ENCODE assay signal across 23 cellular contexts in genomic region chr4:31246856-31247255, GRCh38.
"Had no signal": no experiment of that assay in that cellular context is flagged by ENCODE, and none has a peak within 500 bp of the region (broad histone marks: within the 10 kb centered on the region; RNA-seq: fewer than 3 reads in every experiment).

No MANE protein-coding gene starts in this region.

- H3K4me1 ChIP-seq: colonic mucosa, parathyroid adenoma, vagina had no signal

- H3K9ac ChIP-seq: parathyroid adenoma had no signal

- H3K27ac Mint-ChIP-seq: activated B cell treated with CpG ODN at 0.5 μM for 24 hours; activated CD4-positive, alpha-beta T cell treated with anti-CD3 and anti-CD28 coated beads for 36 hours; activated naive CD8-positive, alpha-beta T cell treated with anti-CD3 and anti-CD28 coated beads for 36 hours; nephron; stimulated activated memory B cell treated with anti-CD40 and anti-IgM and Interleukin-4, amounts not matched to agents 10 μg/mL and 1 μg/mL and 100 μg/mL, for 72 hours; T-helper 1 cell treated with Interleukin-12 subunit alpha and Interleukin-12 subunit beta and Interleukin-4 antibody, amounts not matched to agents 30 μg/mL and 1 μg/mL, for 36 hours had no signal

- H3K36me3 Mint-ChIP-seq: activated naive CD8-positive, alpha-beta T cell treated with anti-CD3 and anti-CD28 coated beads for 36 hours; stimulated activated memory B cell treated with anti-CD40 and anti-IgM and Interleukin-4, amounts not matched to agents 10 μg/mL and 1 μg/mL and 100 μg/mL, for 72 hours had no signal

- H3K4me3 ChIP-seq: colonic mucosa, vagina had no signal

- ATAC-seq: activated CD4-positive, alpha-beta T cell treated with anti-CD3 and anti-CD28 coated beads for 36 hours; left ventricle myocardium superior; sciatic nerve; stimulated activated memory B cell treated with anti-CD40 and anti-IgM and Interleukin-4, amounts not matched to agents 10 μg/mL and 1 μg/mL and 100 μg/mL, for 72 hours had no signal

- H3K36me3 ChIP-seq: colonic mucosa, vagina had no signal

- H3K27me3 Mint-ChIP-seq: activated B cell treated with CpG ODN at 0.5 μM for 24 hours; activated CD4-positive, alpha-beta T cell treated with anti-CD3 and anti-CD28 coated beads for 36 hours; activated naive CD8-positive, alpha-beta T cell treated with anti-CD3 and anti-CD28 coated beads for 36 hours; central memory CD8-positive, alpha-beta T cell; stimulated activated memory B cell treated with anti-CD40 and anti-IgM and Interleukin-4, amounts not matched to agents 10 μg/mL and 1 μg/mL and 100 μg/mL, for 72 hours had no signal

- H3K4me3 Mint-ChIP-seq: activated B cell treated with CpG ODN at 0.5 μM for 24 hours; activated CD4-positive, alpha-beta T cell treated with anti-CD3 and anti-CD28 coated beads for 36 hours; activated naive CD8-positive, alpha-beta T cell treated with anti-CD3 and anti-CD28 coated beads for 36 hours; central memory CD8-positive, alpha-beta T cell; nephron; stimulated activated memory B cell treated with anti-CD40 and anti-IgM and Interleukin-4, amounts not matched to agents 10 μg/mL and 1 μg/mL and 100 μg/mL, for 72 hours; T-helper 1 cell treated with Interleukin-12 subunit alpha and Interleukin-12 subunit beta and Interleukin-4 antibody, amounts not matched to agents 30 μg/mL and 1 μg/mL, for 36 hours had no signal

- DNase-seq: activated B cell treated with CpG ODN at 0.5 μM for 24 hours; activated CD4-positive, alpha-beta T cell treated with anti-CD3 and anti-CD28 coated beads for 36 hours; activated CD4-positive, alpha-beta T cell treated with anti-CD3 and anti-CD28 coated beads, Interleukin-2, amount 50 U/mL, for 4 hours; activated CD8-positive, alpha-beta memory T cell treated with anti-CD3 and anti-CD28 coated beads, Interleukin-2, amount 50 U/mL, for 48 hours; activated naive CD4-positive, alpha-beta T cell treated with Interleukin-2 at 50 U/mL for 16 hours; activated naive CD8-positive, alpha-beta T cell treated with anti-CD3 and anti-CD28 coated beads for 36 hours; activated T-cell treated with anti-CD3 and anti-CD28 coated beads, Interleukin-2, amount 50 U/mL, for 48 hours; amygdala; colonic mucosa; hippocampal formation; left ventricle myocardium superior; nucleus accumbens; small intestine; stimulated activated CD4-positive, alpha-beta T cell treated with anti-CD3 and anti-CD28 coated beads, Interleukin-15, amount 100 ng/mL, for 24 hours; T1000; trophoblast cell had no signal

- H3K27ac ChIP-seq: colonic mucosa, parathyroid adenoma, vagina had no signal

- H3K9me3 ChIP-seq: colonic mucosa, vagina had no signal

- H3K4me1 Mint-ChIP-seq: activated B cell treated with CpG ODN at 0.5 μM for 24 hours; activated CD4-positive, alpha-beta T cell treated with anti-CD3 and anti-CD28 coated beads for 36 hours; activated naive CD8-positive, alpha-beta T cell treated with anti-CD3 and anti-CD28 coated beads for 36 hours; central memory CD8-positive, alpha-beta T cell; nephron; stimulated activated memory B cell treated with anti-CD40 and anti-IgM and Interleukin-4, amounts not matched to agents 10 μg/mL and 1 μg/mL and 100 μg/mL, for 72 hours had no signal
